21 cellular contexts compared by ENCODE assay signal in the genomic region with DNA sequence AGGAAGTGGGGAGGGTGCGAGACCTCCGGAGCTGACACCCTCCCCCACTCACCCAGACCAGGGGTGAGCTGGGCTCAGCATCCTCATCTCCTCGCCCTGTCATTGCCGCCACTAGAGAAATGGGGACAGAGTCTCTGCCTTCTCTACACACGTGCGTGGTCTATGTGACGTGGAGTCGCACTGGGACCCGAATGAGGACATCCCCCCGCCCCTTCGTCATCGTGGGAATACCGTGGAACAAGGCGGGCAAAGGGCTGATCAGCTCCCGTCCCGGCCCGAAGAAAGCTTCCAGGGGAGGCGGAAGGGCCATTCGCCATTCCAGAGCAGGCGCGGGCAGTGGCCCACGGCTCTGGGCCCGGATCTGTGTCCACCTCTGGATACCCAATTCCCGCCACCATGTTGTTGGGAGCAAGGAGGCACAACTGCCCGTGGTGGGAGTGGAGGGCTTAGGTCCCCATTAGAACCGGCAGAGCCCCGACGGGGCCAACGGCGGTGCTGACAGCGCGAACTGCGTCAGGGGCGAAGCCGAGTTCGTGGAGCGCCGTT. TPM values are rescaled to one million over a fixed set of nuclear protein-coding genes. Genes with fewer than 3 reads are reported as not detected.
"Had no signal": no experiment of that assay in that cellular context is flagged by ENCODE, and none has a peak within 500 bp of the region (broad histone marks: within the 10 kb centered on the region; RNA-seq: fewer than 3 reads in every experiment).

No MANE protein-coding gene starts in this region.

- H3K9me3 ChIP-seq: adrenal gland, gastroesophageal sphincter, pancreas, SK-N-SH, tibial nerve had no signal

- H3K9ac ChIP-seq: SK-N-SH had no signal

- H3K4me3 Mint-ChIP-seq: activated naive CD4-positive, alpha-beta T cell treated with anti-CD3 and anti-CD28 coated beads for 36 hours; activated T-helper 17 cell treated with anti-CD3 and anti-CD28 coated beads, Interleukin-2, amount 50 U/mL, for 72 hours; natural killer cell treated with Interleukin-12 subunit alpha and Interleukin-12 subunit beta and Interleukin-15 and Interleukin-18, amount 100 ng/mL, for 72 hours had no signal

- H3K4me3 ChIP-seq: adrenal gland, gastroesophageal sphincter, pancreas, tibial nerve had no signal

- DNase-seq: activated CD4-positive, alpha-beta T cell treated with anti-CD3 and anti-CD28 coated beads for 4 hours; activated naive CD4-positive, alpha-beta T cell treated with anti-CD3 and anti-CD28 coated beads for 36 hours; adrenal gland; erythroblast; kidney; SHP77; SK-N-SH; stimulated activated CD4-positive, alpha-beta T cell treated with anti-CD3 and anti-CD28 coated beads, Interleukin-4, amount 100 ng/mL, for 1 hour; stimulated activated naive CD4-positive, alpha-beta T cell treated with Interleukin-2 at 50 U/mL for 16 hours; substantia nigra; WERI-Rb-1 had no signal

- ATAC-seq: activated T-helper 17 cell treated with anti-CD3 and anti-CD28 coated beads, Interleukin-2, amount 50 U/mL, for 72 hours; gastroesophageal sphincter; natural killer cell treated with Interleukin-12 subunit alpha and Interleukin-12 subunit beta and Interleukin-15 and Interleukin-18, amount 100 ng/mL, for 72 hours; pancreas had no signal

- H3K27ac ChIP-seq: adrenal gland, gastroesophageal sphincter, pancreas, tibial nerve, WERI-Rb-1 had no signal

- H3K4me1 Mint-ChIP-seq: activated T-helper 17 cell treated with anti-CD3 and anti-CD28 coated beads, Interleukin-2, amount 50 U/mL, for 72 hours had no signal

- H3K4me1 ChIP-seq: pancreas had no signal

- H3K9me3 Mint-ChIP-seq: activated naive CD4-positive, alpha-beta T cell treated with anti-CD3 and anti-CD28 coated beads for 36 hours; activated T-helper 17 cell treated with anti-CD3 and anti-CD28 coated beads, Interleukin-2, amount 50 U/mL, for 72 hours; natural killer cell treated with Interleukin-12 subunit alpha and Interleukin-12 subunit beta and Interleukin-15 and Interleukin-18, amount 100 ng/mL, for 72 hours had no signal

- H3K4me2 ChIP-seq: SK-N-SH had no signal

- H3K36me3 ChIP-seq: adrenal gland, gastroesophageal sphincter, pancreas, tibial nerve had no signal

- H3K27ac Mint-ChIP-seq: activated naive CD4-positive, alpha-beta T cell treated with anti-CD3 and anti-CD28 coated beads for 36 hours; activated T-helper 17 cell treated with anti-CD3 and anti-CD28 coated beads, Interleukin-2, amount 50 U/mL, for 72 hours; natural killer cell treated with Interleukin-12 subunit alpha and Interleukin-12 subunit beta and Interleukin-15 and Interleukin-18, amount 100 ng/mL, for 72 hours had no signal

RNA-seq across cellular contexts. Expression of gene HMX1, which starts 12.0 kb away (rescaled TPM):
- total RNA-seq: activated naive CD4-positive, alpha-beta T cell treated with anti-CD3 and anti-CD28 coated beads for 36 hours; activated T-helper 17 cell treated with anti-CD3 and anti-CD28 coated beads, Interleukin-2, amount 50 U/mL, for 72 hours; adrenal gland; chondrocyte; dermis microvascular lymphatic vessel endothelial cell; gastroesophageal sphincter; kidney; liver; natural killer cell treated with Interleukin-12 subunit alpha and Interleukin-12 subunit beta and Interleukin-15 and Interleukin-18, amount 100 ng/mL, for 72 hours; pancreas; skeletal muscle tissue; T-helper 1 cell treated with Interleukin-12 subunit alpha and Interleukin-12 subunit beta and Interleukin-4 antibody, amounts not matched to agents 30 ng/mL and 1 ng/mL, for 36 hours had no signal
- polyA plus RNA-seq: adrenal gland, liver, pancreas had no signal
